In the genomic region with DNA sequence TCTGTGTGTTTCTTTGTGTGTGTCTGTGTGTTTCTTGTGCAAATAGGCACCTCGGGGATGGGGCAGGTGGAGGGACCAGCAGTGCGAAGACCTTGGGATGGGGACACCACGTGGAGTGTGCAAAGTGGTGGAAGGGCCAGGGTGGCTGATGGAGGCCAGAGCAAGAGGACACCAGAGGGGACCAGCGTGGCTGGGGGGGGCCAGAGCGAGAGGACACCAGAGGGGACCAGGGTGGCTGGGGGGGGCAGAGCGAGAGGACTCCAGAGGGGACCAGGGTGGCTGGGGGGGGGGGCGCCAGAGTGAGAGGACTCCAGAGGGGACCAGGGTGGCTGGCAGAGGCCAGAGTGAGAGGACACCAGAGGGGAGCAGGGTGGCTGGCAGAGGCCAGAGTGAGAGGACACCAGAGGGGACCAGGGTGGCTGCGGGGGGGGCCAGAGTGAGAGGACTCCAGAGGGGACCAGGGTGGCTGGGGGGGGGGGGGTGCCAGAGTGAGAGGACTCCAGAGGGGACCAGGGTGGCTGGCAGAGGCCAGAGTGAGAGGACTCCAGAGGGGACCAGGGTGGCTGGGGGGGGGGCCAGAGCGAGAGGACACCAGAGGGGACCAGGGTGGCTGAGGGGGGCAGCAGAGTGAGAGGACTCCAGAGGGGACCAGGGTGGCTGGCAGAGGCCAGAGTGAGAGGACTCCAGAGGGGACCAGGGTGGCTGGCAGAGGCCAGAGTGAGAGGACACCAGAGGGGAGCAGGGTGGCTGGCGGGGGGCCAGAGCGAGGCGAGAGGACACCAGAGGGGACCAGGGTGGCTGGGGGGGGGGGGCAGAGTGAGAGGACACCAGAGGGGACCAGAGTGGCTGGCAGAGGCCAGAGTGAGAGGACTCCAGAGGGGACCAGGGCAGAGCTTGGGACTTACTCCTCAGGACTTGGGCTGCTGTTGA, we compare ENCODE assay signal across 8 cellular contexts. TPM values are rescaled to one million over a fixed set of nuclear protein-coding genes. Genes with fewer than 3 reads are reported as not detected.
DNase-seq lines count a peak whose midpoint lies in the region; ATAC-seq, FAIRE-seq and TF ChIP-seq lines count a peak whose summit lies in the region.
"Not testable (repeated sequence)": the region's sequence is repeated elsewhere in the genome, so short reads cannot be mapped to it uniquely, and the experiment has no call there.

No MANE protein-coding gene starts in this region.

- not testable (repeated sequence) for H2AK5ac ChIP-seq in H1 (ENCODE audit: low read depth, low read length)
- H2AK5ac ChIP-seq in neuronal stem cell (ENCODE audit: low read depth, low read length): peak overlapping the region; percentile 56

- peaks cover 15% of the 10 kb centered on the region for H3K36me3 ChIP-seq in CD8-positive, alpha-beta T cell (ENCODE audit: insufficient read depth, low read length)
- H3K36me3 ChIP-seq in H1 (ENCODE audit: control insufficient read depth in 2 of 4, insufficient read depth in 4 of 4, low read length in 3 of 4): not testable (repeated sequence)
- H3K36me3 ChIP-seq in neuronal stem cell (replicated peaks in 1 of 2; ENCODE audit: control insufficient read depth in 2 of 2, insufficient read depth in 2 of 2, low read length in 2 of 2): peaks cover 3 to 14% of the 10 kb centered on the region in 2 donors

- H2BK15ac ChIP-seq in H1 (ENCODE audit: low read length); neuronal stem cell (ENCODE audit: low read length): not testable (repeated sequence)

- H3K4ac ChIP-seq in H1 (replicated peaks; ENCODE audit: insufficient read length, low read depth, low read length); neuronal stem cell (ENCODE audit: low read length): not testable (repeated sequence)

- POLR2A ChIA-PET in CD8-positive, alpha-beta T cell (lab: Charles Lee): interaction anchor here (0.6 to 1.1 kb wide), 2 partner anchors 9 to 21 kb away, joined by 3 to 5 read pairs; no protein-coding TSS in a partner anchor
- POLR2A ChIA-PET in activated B cell treated with CpG ODN at 0.5 μM for 24 hours (lab: Charles Lee): interaction anchor here (0.6 kb wide), 1 partner anchor 282 kb away, joined by 3 read pairs; no protein-coding TSS in a partner anchor
- POLR2A ChIA-PET in H1 (lab: Charles Lee; ENCODE audit: partially characterized antibody): not testable (repeated sequence)

- not testable (repeated sequence) for H3K9me3 ChIP-seq in CD8-positive, alpha-beta T cell (ENCODE audit: low read length); H1 (ENCODE audit: insufficient read depth in 2 of 2, low read depth in 1 of 2, low read length in 1 of 2); neuronal stem cell (replicated peaks in 1 of 2; ENCODE audit: control insufficient read depth in 2 of 2, insufficient read depth in 1 of 2, low read depth in 1 of 2, low read length in 2 of 2)

- not testable (repeated sequence) for H2BK20ac ChIP-seq in H1 (ENCODE audit: low read length)

- not testable (repeated sequence) for H4K5ac ChIP-seq in H1 (ENCODE audit: insufficient read length, low read depth, low read length)

- H3K36me3 Mint-ChIP-seq in CD8-positive, alpha-beta T cell: peaks cover 52% of the 10 kb centered on the region
- peaks cover 66% of the 10 kb centered on the region for H3K36me3 Mint-ChIP-seq in activated B cell treated with CpG ODN at 0.5 μM for 24 hours (ENCODE audit: low read depth)
- peaks cover 46% of the 10 kb centered on the region for H3K36me3 Mint-ChIP-seq in activated naive CD8-positive, alpha-beta T cell treated with anti-CD3 and anti-CD28 coated beads for 36 hours

- H3K23me2 ChIP-seq in H1 (ENCODE audit: low read depth, low read length): not testable (repeated sequence)

- not testable (repeated sequence) for H2BK120ac ChIP-seq in H1 (replicated peaks; ENCODE audit: low read depth, low read length); neuronal stem cell (ENCODE audit: low read depth, low read length)

- H3K4me1 Mint-ChIP-seq in CD8-positive, alpha-beta T cell (ENCODE audit: low read depth): peaks cover 57% of the 10 kb centered on the region
- H3K4me1 Mint-ChIP-seq in activated B cell treated with CpG ODN at 0.5 μM for 24 hours: peaks cover 52% of the 10 kb centered on the region
- peaks cover 44% of the 10 kb centered on the region for H3K4me1 Mint-ChIP-seq in activated naive CD8-positive, alpha-beta T cell treated with anti-CD3 and anti-CD28 coated beads for 36 hours
- peaks cover 68% of the 10 kb centered on the region for H3K4me1 Mint-ChIP-seq in stimulated activated naive CD8-positive, alpha-beta T cell treated with anti-CD3 and anti-CD28 coated beads, Interleukin-15, amount 100 ng/mL, for 72 hours

- not testable (repeated sequence) for ATAC-seq in CD8-positive, alpha-beta T cell; activated B cell treated with CpG ODN at 0.5 μM for 24 hours (ENCODE audit: low read depth); stimulated activated naive CD8-positive, alpha-beta T cell treated with anti-CD3 and anti-CD28 coated beads, Interleukin-15, amount 100 ng/mL, for 72 hours

- not testable (repeated sequence) for H3K79me2 ChIP-seq in H1 (ENCODE audit: control insufficient read depth in 1 of 2, insufficient read depth in 2 of 2, low read length in 2 of 2)

- intact Hi-C loops in CD8-positive, alpha-beta T cell (cut with DNase I, micrococcal nuclease); activated B cell treated with CpG ODN at 0.5 μM for 24 hours (cut with micrococcal nuclease): not testable (repeated sequence)

- not testable (repeated sequence) for H4K8ac ChIP-seq in H1 (ENCODE audit: extremely low read depth, insufficient read depth, low read length); neuronal stem cell (ENCODE audit: low read depth, low read length)

- not testable (repeated sequence) for TF ChIP-seq RAD21 in H1 (IDR thresholded peaks at IDR 0.05 in 1 of 2, conservative IDR thresholded peaks at IDR 0.05 in 1 of 2; ENCODE audit: low read depth in 2 of 2, low read length in 2 of 2)

- not testable (repeated sequence) for TF ChIP-seq CTCF in CD8-positive, alpha-beta T cell (IDR thresholded peaks at IDR 0.05); activated B cell treated with CpG ODN at 0.5 μM for 24 hours (IDR thresholded peaks at IDR 0.05); H1 (IDR thresholded peaks at IDR 0.05; ENCODE audit: control extremely low read depth in 1 of 3, insufficient read depth in 1 of 3, low read depth in 1 of 3, low read length in 3 of 3)

- not testable (repeated sequence) for TF ChIP-seq POLR2A in H1 (IDR thresholded peaks at IDR 0.05; ENCODE audit: control extremely low read depth in 1 of 2, low read depth in 2 of 2, low read length in 2 of 2)

- WGBS in H1 (ENCODE audit: extremely low coverage in 1 of 2, insufficient coverage in 1 of 2, insufficient read length in 1 of 2, insufficient replicate concordance in 2 of 2, low coverage in 1 of 2, low lambda C conversion rate in 2 of 2, missing lambda C conversion rate in 1 of 2), 2 experiments: 89% methylated on average over 4 of the region's 12 CpGs; no CpG with 5 or more reads in 1 of the 2 experiments
- no CpG with 5 or more reads among the region's 12 CpGs for WGBS in neuronal stem cell (ENCODE audit: extremely low coverage in 2 of 2, insufficient read length in 2 of 2, insufficient replicate concordance in 1 of 2), 2 donors

- H3K4me3 Mint-ChIP-seq in CD8-positive, alpha-beta T cell; activated B cell treated with CpG ODN at 0.5 μM for 24 hours; activated naive CD8-positive, alpha-beta T cell treated with anti-CD3 and anti-CD28 coated beads for 36 hours; stimulated activated naive CD8-positive, alpha-beta T cell treated with anti-CD3 and anti-CD28 coated beads, Interleukin-15, amount 100 ng/mL, for 72 hours: not testable (repeated sequence)

- not testable (repeated sequence) for H3K18ac ChIP-seq in H1 (ENCODE audit: extremely low read depth, low read length)
- H3K18ac ChIP-seq in neuronal stem cell (ENCODE audit: low read length): peak overlapping the region; percentile 48

- not testable (repeated sequence) for H2AFZ ChIP-seq in H1 (ENCODE audit: low read length); neuronal stem cell (ENCODE audit: low read length)

- H3K4me2 ChIP-seq in H1 (ENCODE audit: insufficient read depth in 1 of 2, low read depth in 2 of 2, low read length in 2 of 2); neuronal stem cell (ENCODE audit: insufficient read depth, low read length, poor library complexity, severe bottlenecking): not testable (repeated sequence)

- not testable (repeated sequence) for H3K9ac ChIP-seq in H1 (replicated peaks in 1 of 4; ENCODE audit: extremely low read depth in 1 of 4, low read depth in 3 of 4, low read length in 3 of 4); neuronal stem cell (ENCODE audit: low read depth, low read length, poor library complexity)

- peak overlapping the region; percentile 79 for H3K27ac Mint-ChIP-seq in CD8-positive, alpha-beta T cell
- peak overlapping the region; percentile 64 for H3K27ac Mint-ChIP-seq in activated B cell treated with CpG ODN at 0.5 μM for 24 hours
- H3K27ac Mint-ChIP-seq in activated naive CD8-positive, alpha-beta T cell treated with anti-CD3 and anti-CD28 coated beads for 36 hours: peak overlapping the region; percentile 46
- H3K27ac Mint-ChIP-seq in stimulated activated naive CD8-positive, alpha-beta T cell treated with anti-CD3 and anti-CD28 coated beads, Interleukin-15, amount 100 ng/mL, for 72 hours: peak overlapping the region; percentile 19 to 87

- H3K4me1 ChIP-seq in CD8-positive, alpha-beta T cell (ENCODE audit: insufficient read depth, low read length): peaks cover 51% of the 10 kb centered on the region
- H3K4me1 ChIP-seq in H1 (replicated peaks in 1 of 4; ENCODE audit: control insufficient read depth in 3 of 4, insufficient read depth in 4 of 4, low read length in 3 of 4): not testable (repeated sequence)
- H3K4me1 ChIP-seq in neuronal stem cell (ENCODE audit: control insufficient read depth in 2 of 2, insufficient read depth in 1 of 2, low read depth in 1 of 2, low read length in 2 of 2): peaks cover 0 to 10% of the 10 kb centered on the region in 2 donors

- H4K20me1 ChIP-seq in H1 (replicated peaks in 1 of 2; ENCODE audit: control insufficient read depth in 1 of 2, insufficient read depth in 2 of 2, low read length in 2 of 2): not testable (repeated sequence)

- H3K79me1 ChIP-seq in H1 (ENCODE audit: low read depth, low read length); neuronal stem cell (ENCODE audit: low read depth, low read length): not testable (repeated sequence)

- not testable (repeated sequence) for DNase-seq in CD8-positive, alpha-beta T cell; activated B cell treated with CpG ODN at 0.5 μM for 24 hours; activated naive CD8-positive, alpha-beta T cell treated with anti-CD3 and anti-CD28 coated beads for 36 hours; H1 (ENCODE audit: low read depth in 1 of 2, low spot score in 2 of 2); neuronal stem cell (ENCODE audit: low spot score); stimulated activated naive CD8-positive, alpha-beta T cell treated with anti-CD3 and anti-CD28 coated beads, Interleukin-15, amount 100 ng/mL, for 72 hours
- DNase-seq in activated CD8-positive, alpha-beta memory T cell treated with anti-CD3 and anti-CD28 coated beads, Interleukin-2, amount 50 U/mL, for 48 hours: peak; percentile 48
- peak; percentile 60 for DNase-seq in mesenteric fat pad (ENCODE audit: low spot score)

- H3K27me3 ChIP-seq in CD8-positive, alpha-beta T cell (ENCODE audit: insufficient read depth, low read length); H1 (replicated peaks in 1 of 4; ENCODE audit: control insufficient read depth in 3 of 4, extremely low read depth in 1 of 4, insufficient read depth in 3 of 4, low read length in 3 of 4); neuronal stem cell (ENCODE audit: control insufficient read depth in 3 of 3, insufficient read depth in 3 of 3, low read depth in 1 of 3, low read length in 3 of 3): not testable (repeated sequence)

- H3K56ac ChIP-seq in H1 (replicated peaks; ENCODE audit: insufficient read length, low read depth, low read length): not testable (repeated sequence)

- H2BK5ac ChIP-seq in H1 (ENCODE audit: low read depth, low read length): 0 out of 2 replicates have a peak overlapping the region, but pooled peaks have one; percentile 24
- H2BK5ac ChIP-seq in neuronal stem cell (ENCODE audit: low read length): not testable (repeated sequence)

- H2BK12ac ChIP-seq in H1 (ENCODE audit: low read depth, low read length); neuronal stem cell (ENCODE audit: low read length): not testable (repeated sequence)

- H3K23ac ChIP-seq in H1 (ENCODE audit: insufficient read length); neuronal stem cell (ENCODE audit: low read depth, low read length, poor library complexity): not testable (repeated sequence)

- TF ChIP-seq EP300 in H1 (IDR thresholded peaks at IDR 0.05; ENCODE audit: borderline replicate concordance in 1 of 2, low read depth in 2 of 2, low read length in 2 of 2): not testable (repeated sequence)

- H3K14ac ChIP-seq in H1 (ENCODE audit: insufficient read length); neuronal stem cell (ENCODE audit: low read length): not testable (repeated sequence)

- H3K27ac ChIP-seq in CD8-positive, alpha-beta T cell (ENCODE audit: low read depth, low read length); H1 (ENCODE audit: low read depth, low read length); neuronal stem cell (replicated peaks; ENCODE audit: low read length): not testable (repeated sequence)

- H4K91ac ChIP-seq in H1 (replicated peaks; ENCODE audit: insufficient read length, low read length); neuronal stem cell (ENCODE audit: low read depth, low read length, poor library complexity): not testable (repeated sequence)

- not testable (repeated sequence) for H3K9me3 Mint-ChIP-seq in CD8-positive, alpha-beta T cell; activated B cell treated with CpG ODN at 0.5 μM for 24 hours; activated naive CD8-positive, alpha-beta T cell treated with anti-CD3 and anti-CD28 coated beads for 36 hours; stimulated activated naive CD8-positive, alpha-beta T cell treated with anti-CD3 and anti-CD28 coated beads, Interleukin-15, amount 100 ng/mL, for 72 hours

- H3K4me3 ChIP-seq in CD8-positive, alpha-beta T cell (ENCODE audit: low read depth, low read length); H1 (ENCODE audit: extremely low read depth in 1 of 4, insufficient read depth in 2 of 4, low read depth in 3 of 4, low read length in 4 of 4); neuronal stem cell (ENCODE audit: low read length in 2 of 2): not testable (repeated sequence)

- CTCF ChIA-PET in CD8-positive, alpha-beta T cell (lab: Charles Lee): interaction anchor here (0.6 to 20.8 kb wide), 4 partner anchors 10 to 34 kb away, joined by 3 to 847 read pairs (median 4); no protein-coding TSS in a partner anchor
- CTCF ChIA-PET in activated B cell treated with CpG ODN at 0.5 μM for 24 hours (lab: Charles Lee): interaction anchor here (1.3 to 2.0 kb wide), 2 partner anchors 46 kb away, joined by 3 to 6 read pairs; no protein-coding TSS in a partner anchor
- CTCF ChIA-PET in H1 (lab: Charles Lee; ENCODE audit: partially characterized antibody): interaction anchor here (0.6 to 1.7 kb wide), 5 partner anchors 10 to 416 kb away, joined by 3 to 5 read pairs (median 4); no protein-coding TSS in a partner anchor

- not testable (repeated sequence) for FAIRE-seq in H1 (lab: Jason Lieb, UNC)

- not testable (repeated sequence) for H3K27me3 Mint-ChIP-seq in CD8-positive, alpha-beta T cell (ENCODE audit: low read depth); activated B cell treated with CpG ODN at 0.5 μM for 24 hours; activated naive CD8-positive, alpha-beta T cell treated with anti-CD3 and anti-CD28 coated beads for 36 hours; stimulated activated naive CD8-positive, alpha-beta T cell treated with anti-CD3 and anti-CD28 coated beads, Interleukin-15, amount 100 ng/mL, for 72 hours

RNA-seq across cellular contexts. Expression of gene DGKD, which starts 42.7 kb away (rescaled TPM):
- total RNA-seq in CD8-positive, alpha-beta T cell: 100 to 1,000 TPM; 209 to 244 TPM
- total RNA-seq in activated B cell treated with CpG ODN at 0.5 μM for 24 hours (140 and 188 TPM in 2 replicates), mesenteric fat pad (67.2 TPM)
- total RNA-seq in activated naive CD8-positive, alpha-beta T cell treated with anti-CD3 and anti-CD28 coated beads for 36 hours: 10 to 100 TPM; 63.2 to 76.0 TPM
- 30.9 and 31.3 TPM in 2 replicates for total RNA-seq in H1 (2021; fragmentation: NEBNext Ultra II Directional; extraction: Animal tissue kit (Norgen Biotek cat#: 25700))
- polyA plus RNA-seq in H1 (2011; rRNA removed): 7.7 and 16.6 TPM in 2 replicates
- polyA plus RNA-seq in H1 (2011; cell fraction: cytosol; rRNA removed): 13.0 TPM
- 71.8 TPM for polyA plus RNA-seq in H1 (2011; cell fraction: nucleus; rRNA removed)
- 11.2 to 22.9 TPM (median 14.6 TPM) in 4 replicates for polyA plus RNA-seq in H1 (2012, experiment 1 of 2)
- polyA plus RNA-seq in H1 (2012, experiment 2 of 2): 9.4 TPM
- 8.8 TPM for polyA plus RNA-seq in H1 (2013, experiment 1 of 2)
- 8.9 TPM for polyA plus RNA-seq in H1 (2013, experiment 2 of 2)
- polyA minus RNA-seq in H1 (2011; rRNA and poly(A)+ RNA removed): 33.2 and 44.4 TPM in 2 replicates
- 13.4 TPM for polyA minus RNA-seq in H1 (2011; cell fraction: cytosol; rRNA and poly(A)+ RNA removed)
- 21.6 TPM for polyA minus RNA-seq in H1 (2011; cell fraction: nucleus; rRNA and poly(A)+ RNA removed)
- 15.2 TPM for polyA plus RNA-seq in neuronal stem cell (2013, experiment 1 of 2)
- 15.9 TPM for polyA plus RNA-seq in neuronal stem cell (2013, experiment 2 of 2)
